In the genomic region with DNA sequence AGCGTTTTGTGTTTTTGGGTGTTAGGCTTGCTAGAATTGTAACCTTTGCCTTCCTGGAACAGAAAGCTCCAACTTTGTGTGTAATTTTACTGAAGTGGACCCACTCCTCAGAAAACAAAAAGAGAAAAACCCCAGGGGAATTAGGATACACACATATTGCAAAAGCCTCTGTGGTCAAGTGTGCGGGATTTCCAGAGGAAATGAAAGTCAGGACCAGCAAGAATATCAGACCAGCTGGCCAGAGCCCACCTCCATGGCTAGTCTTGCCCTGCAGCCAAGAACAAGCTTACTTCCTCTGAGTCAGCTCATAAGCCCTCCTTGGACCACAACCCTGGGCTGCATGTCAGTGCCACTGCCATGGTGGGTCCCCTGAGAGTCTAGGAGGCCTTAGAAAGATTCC, we compare ENCODE assay signal across 10 cellular contexts. TPM values are rescaled to one million over a fixed set of nuclear protein-coding genes. Genes with fewer than 3 reads are reported as not detected.
A peak's percentile ranks its signal among the peaks of the same experiment; 100 is the strongest.
DNase-seq lines count a peak whose midpoint lies in the region; ATAC-seq and TF ChIP-seq lines count a peak whose summit lies in the region.
"Had no signal": no experiment of that assay in that cellular context is flagged by ENCODE, and none has a peak within 500 bp of the region (broad histone marks: within the 10 kb centered on the region; RNA-seq: fewer than 3 reads in every experiment).

No MANE protein-coding gene starts in this region.

- H3K27ac ChIP-seq in BLaER1 (peak overlapping the region; percentile 65; the same call in 1 of the 2 replicates), thyroid gland (no peak overlapping the region)
- H3K27ac ChIP-seq in CD8-positive, alpha-beta T cell (ENCODE audit: low read depth, low read length): no peak overlapping the region
- H3K27ac ChIP-seq: HL-60 had no signal

- peaks cover 1 to 12% (median 5%) of the 10 kb centered on the region in 5 experiments for H3K9me3 Mint-ChIP-seq in brain
- peaks cover 6% of the 10 kb centered on the region for H3K9me3 Mint-ChIP-seq in WTC11
- peaks cover under 1% of the 10 kb centered on the region for H3K9me3 Mint-ChIP-seq in activated T-helper 17 cell treated with anti-CD3 and anti-CD28 coated beads, Interleukin-2, amount 50 U/mL, for 72 hours
- H3K9me3 Mint-ChIP-seq in CD8-positive, alpha-beta T cell: peaks cover 3% of the 10 kb centered on the region
- H3K9me3 Mint-ChIP-seq: central memory CD8-positive, alpha-beta T cell had no signal

- no peak for TF ChIP-seq POLR2A in thyroid gland (IDR thresholded peaks at IDR 0.05)

- WGBS in thyroid gland, 2 donors: 54 to 72% methylated on average over 2 of the region's 2 CpGs

- H3K36me3 Mint-ChIP-seq in brain (peaks cover 2% of the 10 kb centered on the region), WTC11 (peaks cover 5% of the 10 kb centered on the region)
- no peaks in the 10 kb centered on the region for H3K36me3 Mint-ChIP-seq in activated T-helper 17 cell treated with anti-CD3 and anti-CD28 coated beads, Interleukin-2, amount 50 U/mL, for 72 hours (ENCODE audit: low read depth)
- peaks cover 3% of the 10 kb centered on the region for H3K36me3 Mint-ChIP-seq in CD8-positive, alpha-beta T cell

- H4K20me1 ChIP-seq in BLaER1: no peaks in the 10 kb centered on the region

- H3K9me3 ChIP-seq in BLaER1 (peaks cover 6% of the 10 kb centered on the region), thyroid gland (no peaks in the 10 kb centered on the region)
- H3K9me3 ChIP-seq in CD8-positive, alpha-beta T cell (ENCODE audit: low read length): no peaks in the 10 kb centered on the region

- no peak overlapping the region for H3K4me3 ChIP-seq in BLaER1
- no peak overlapping the region for H3K4me3 ChIP-seq in thyroid gland (replicated peaks in 1 of 3)
- H3K4me3 ChIP-seq in CD8-positive, alpha-beta T cell (ENCODE audit: low read depth, low read length): no peak overlapping the region

- no peaks in the 10 kb centered on the region for H3K36me3 ChIP-seq in BLaER1
- H3K36me3 ChIP-seq in thyroid gland: no peaks in the 10 kb centered on the region
- no peaks in the 10 kb centered on the region for H3K36me3 ChIP-seq in CD8-positive, alpha-beta T cell (ENCODE audit: insufficient read depth, low read length)

- no peak overlapping the region for H3K9ac ChIP-seq in BLaER1

- peaks cover 24% of the 10 kb centered on the region for H3K4me1 Mint-ChIP-seq in brain
- peaks cover 14% of the 10 kb centered on the region for H3K4me1 Mint-ChIP-seq in WTC11
- no peaks in the 10 kb centered on the region for H3K4me1 Mint-ChIP-seq in activated T-helper 17 cell treated with anti-CD3 and anti-CD28 coated beads, Interleukin-2, amount 50 U/mL, for 72 hours
- no peaks in the 10 kb centered on the region for H3K4me1 Mint-ChIP-seq in CD8-positive, alpha-beta T cell (ENCODE audit: low read depth)
- H3K4me1 Mint-ChIP-seq: central memory CD8-positive, alpha-beta T cell had no signal

- ATAC-seq in HG02973 (IDR thresholded peaks at IDR 0.05; ENCODE audit: unreplicated experiment) (peak; percentile 45), WTC11 (no peak)
- no peak for ATAC-seq in activated T-helper 17 cell treated with anti-CD3 and anti-CD28 coated beads, Interleukin-2, amount 50 U/mL, for 72 hours (replicated peaks)
- ATAC-seq in CD8-positive, alpha-beta T cell: no peak

- no peak for TF ChIP-seq CTCF in brain (conservative IDR thresholded peaks at IDR 0.05)
- TF ChIP-seq CTCF in WTC11 (IDR thresholded peaks at IDR 0.05): no peak
- no peak for TF ChIP-seq CTCF in thyroid gland (IDR thresholded peaks at IDR 0.05)
- no peak for TF ChIP-seq CTCF in CD8-positive, alpha-beta T cell (IDR thresholded peaks at IDR 0.05)

- DNase-seq in mesenteric fat pad (ENCODE audit: low spot score) (peak; percentile 53), WTC11 (ENCODE audit: low spot score) (no peak), thyroid gland (no peak)
- DNase-seq in CD8-positive, alpha-beta T cell: no peak

- POLR2A ChIA-PET in WTC11 (lab: Charles Lee): no interaction called here
- POLR2A ChIA-PET in CD8-positive, alpha-beta T cell (lab: Charles Lee): no interaction called here

- H3K4me1 ChIP-seq in BLaER1 (peaks cover 21% of the 10 kb centered on the region), thyroid gland (peaks cover 3 to 13% of the 10 kb centered on the region in 2 donors)
- H3K4me1 ChIP-seq in CD8-positive, alpha-beta T cell (ENCODE audit: insufficient read depth, low read length): no peaks in the 10 kb centered on the region

- H3K27me3 ChIP-seq in BLaER1 (no peaks in the 10 kb centered on the region), thyroid gland (no peaks in the 10 kb centered on the region)
- no peaks in the 10 kb centered on the region for H3K27me3 ChIP-seq in CD8-positive, alpha-beta T cell (ENCODE audit: insufficient read depth, low read length)

- intact Hi-C loops in thyroid gland (cut with DNase I): no loop called here
- intact Hi-C loops in CD8-positive, alpha-beta T cell (cut with DNase I, micrococcal nuclease): no loop called here

- peak overlapping the region; percentile 77 for H3K4me2 ChIP-seq in BLaER1

- CTCF ChIA-PET in WTC11 (lab: Charles Lee): interaction anchor here (1.5 kb wide), 1 partner anchor 78 kb away, joined by 4 read pairs; no protein-coding TSS in a partner anchor
- CTCF ChIA-PET in CD8-positive, alpha-beta T cell (lab: Charles Lee): no interaction called here

- no peak overlapping the region for H3K4me3 Mint-ChIP-seq in brain
- no peak overlapping the region for H3K4me3 Mint-ChIP-seq in WTC11
- H3K4me3 Mint-ChIP-seq in activated T-helper 17 cell treated with anti-CD3 and anti-CD28 coated beads, Interleukin-2, amount 50 U/mL, for 72 hours: no peak overlapping the region
- no peak overlapping the region for H3K4me3 Mint-ChIP-seq in CD8-positive, alpha-beta T cell
- H3K4me3 Mint-ChIP-seq: central memory CD8-positive, alpha-beta T cell had no signal

- peak overlapping the region in 4 of 5 experiments; percentile 56 to 94 (median 86) for H3K27ac Mint-ChIP-seq in brain
- H3K27ac Mint-ChIP-seq in WTC11: no peak overlapping the region
- H3K27ac Mint-ChIP-seq in activated T-helper 17 cell treated with anti-CD3 and anti-CD28 coated beads, Interleukin-2, amount 50 U/mL, for 72 hours: no peak overlapping the region
- no peak overlapping the region for H3K27ac Mint-ChIP-seq in CD8-positive, alpha-beta T cell

- H3K27me3 Mint-ChIP-seq in brain: no peaks in the 10 kb centered on the region
- H3K27me3 Mint-ChIP-seq in WTC11 (ENCODE audit: low read depth): no peaks in the 10 kb centered on the region; the same call in none of the 2 replicates
- no peaks in the 10 kb centered on the region for H3K27me3 Mint-ChIP-seq in activated T-helper 17 cell treated with anti-CD3 and anti-CD28 coated beads, Interleukin-2, amount 50 U/mL, for 72 hours
- H3K27me3 Mint-ChIP-seq in CD8-positive, alpha-beta T cell (ENCODE audit: low read depth): peaks cover 4% of the 10 kb centered on the region

TF ChIP-seq in WTC11, 78 proteins besides CTCF, POLR2A, EP300 and RAD21 (continues in another document):
- TF ChIP-seq, protein P1, sequence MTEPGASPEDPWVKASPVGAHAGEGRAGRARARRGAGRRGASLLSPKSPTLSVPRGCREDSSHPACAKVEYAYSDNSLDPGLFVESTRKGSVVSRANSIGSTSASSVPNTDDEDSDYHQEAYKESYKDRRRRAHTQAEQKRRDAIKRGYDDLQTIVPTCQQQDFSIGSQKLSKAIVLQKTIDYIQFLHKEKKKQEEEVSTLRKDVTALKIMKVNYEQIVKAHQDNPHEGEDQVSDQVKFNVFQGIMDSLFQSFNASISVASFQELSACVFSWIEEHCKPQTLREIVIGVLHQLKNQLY (CRISPR knock-in tag; IDR thresholded peaks at IDR 0.05): no peak
- no peak for TF ChIP-seq ERG (CRISPR knock-in tag; IDR thresholded peaks at IDR 0.05)
- no peak for TF ChIP-seq FOXP1 (CRISPR knock-in tag; IDR thresholded peaks at IDR 0.05; ENCODE audit: borderline replicate concordance)

RNA-seq across cellular contexts. Expression of gene FTH1, which starts 37.0 kb away (rescaled TPM):
- 7,408 TPM for polyA plus RNA-seq in brain (ENCODE audit: insufficient read depth, low read depth, low replicate concordance)
- total RNA-seq in mesenteric fat pad (7,690 TPM), WTC11 (2021) (1,108 to 1,272 TPM (median 1,247 TPM) in 3 replicates), thyroid gland (1,000 to 10,000 TPM; 2,377 to 4,120 (median 2,918) TPM)
- total RNA-seq in activated T-helper 17 cell treated with anti-CD3 and anti-CD28 coated beads, Interleukin-2, amount 50 U/mL, for 72 hours: 1,000 to 10,000 TPM in 1 of 2 donors, 100 to 1,000 TPM in 1; 701 to 1,114 TPM
- total RNA-seq in CD8-positive, alpha-beta T cell: 1,000 to 10,000 TPM; 2,788 to 2,859 TPM

RNA-seq across cellular contexts. Expression of gene BEST1, which starts 54.3 kb away (rescaled TPM):
- polyA plus RNA-seq in brain (ENCODE audit: insufficient read depth, low read depth, low replicate concordance): 12.1 TPM
- total RNA-seq in mesenteric fat pad (13.2 TPM), WTC11 (2021) (0.17 to 0.32 TPM (median 0.21 TPM) in 3 replicates), thyroid gland (1 to 10 TPM in 3 of 4 donors, under 1 TPM in 1; 0.67 to 3.3 (median 1.9) TPM)
- total RNA-seq in activated T-helper 17 cell treated with anti-CD3 and anti-CD28 coated beads, Interleukin-2, amount 50 U/mL, for 72 hours: under 1 TPM; 0.05 to 0.24 TPM
- total RNA-seq in CD8-positive, alpha-beta T cell: under 1 TPM; 0.08 to 0.31 TPM

Comparison
In these comparisons a context has a peak if more than half of its experiments do, and no peak if none do; other contexts are left out.
1. H3K27ac Mint-ChIP-seq: peak in brain (4 of 5); none in WTC11 (single experiment), activated T-helper 17 cell treated with anti-CD3 and anti-CD28 coated beads, Interleukin-2, amount 50 U/mL, for 72 hours (single experiment) and CD8-positive, alpha-beta T cell (single experiment).